ENCODE assay signal across 16 cellular contexts in the genomic region with DNA sequence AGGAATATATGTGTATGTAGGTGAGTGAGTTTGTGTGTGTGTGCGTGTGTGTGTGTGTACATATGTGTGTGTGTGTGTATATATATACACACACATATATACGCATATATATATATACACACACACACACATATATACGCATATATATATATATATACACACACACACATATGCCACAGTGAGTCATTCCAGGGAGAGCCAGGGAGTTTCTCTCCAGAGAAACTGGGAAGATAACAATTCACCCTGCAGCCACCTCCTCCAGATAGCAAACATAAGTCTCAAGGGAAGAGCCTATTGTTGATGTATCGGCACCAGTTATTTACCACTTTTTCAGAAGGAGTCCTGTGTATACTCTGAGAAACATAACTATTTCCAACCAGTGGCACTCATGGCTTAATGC.
DNase-seq lines count a peak whose midpoint lies in the region; ATAC-seq and TF ChIP-seq lines count a peak whose summit lies in the region.
"Had no signal": no experiment of that assay in that cellular context is flagged by ENCODE, and none has a peak within 500 bp of the region (broad histone marks: within the 10 kb centered on the region; RNA-seq: fewer than 3 reads in every experiment).

No MANE protein-coding gene starts in this region.

- H3K36me3 Mint-ChIP-seq in MCF 10A (ENCODE audit: insufficient read depth, unreplicated experiment), result no peaks in the 10 kb centered on the region
- no peaks in the 10 kb centered on the region for H3K36me3 Mint-ChIP-seq in activated CD4-positive, alpha-beta T cell treated with anti-CD3 and anti-CD28 coated beads, Interleukin-2, amount 10 ng/mL, durations not matched to agents 24 days and 14 days (ENCODE audit: low read depth)
- H3K36me3 Mint-ChIP-seq: CD14-positive monocyte; CD8-positive, alpha-beta T cell had no signal

- no peaks in the 10 kb centered on the region for H3K27me3 Mint-ChIP-seq in MCF 10A (ENCODE audit: insufficient read depth, unreplicated experiment)
- peaks cover 13% of the 10 kb centered on the region for H3K27me3 Mint-ChIP-seq in activated CD4-positive, alpha-beta T cell treated with anti-CD3 and anti-CD28 coated beads, Interleukin-2, amount 10 ng/mL, durations not matched to agents 24 days and 14 days

- 95% methylated on average over 2 of the region's 4 CpGs for WGBS in mammary epithelial cell (ENCODE audit: low coverage, missing lambda C conversion rate)

- no peak overlapping the region for H3K9ac ChIP-seq in mammary epithelial cell (ENCODE audit: insufficient read depth, low read length)

- H4K20me1 ChIP-seq in mammary epithelial cell (ENCODE audit: insufficient read depth, low read length), result no peaks in the 10 kb centered on the region

- H3K9me3 Mint-ChIP-seq in MCF 10A (ENCODE audit: unreplicated experiment), result no peaks in the 10 kb centered on the region
- H3K9me3 Mint-ChIP-seq in activated CD4-positive, alpha-beta T cell treated with anti-CD3 and anti-CD28 coated beads, Interleukin-2, amount 10 ng/mL, durations not matched to agents 24 days and 14 days, result no peaks in the 10 kb centered on the region
- H3K9me3 Mint-ChIP-seq: CD14-positive monocyte; CD8-positive, alpha-beta T cell had no signal

- peak; percentile 42 for DNase-seq in MCF 10A (ENCODE audit: unreplicated experiment)
- DNase-seq in mammary epithelial cell, result no peak
- peak; percentile 59 for DNase-seq in brain microvascular endothelial cell
- DNase-seq in fibroblast of the aortic adventitia (ENCODE audit: low read depth), result peak; percentile 13
- peak; percentile 10 for DNase-seq in occipital lobe (lab: John Stamatoyannopoulos, UW)
- no peak for DNase-seq in activated CD4-positive, alpha-beta T cell treated with anti-CD3 and anti-CD28 coated beads, Interleukin-2, amount 10 ng/mL, durations not matched to agents 24 days and 14 days
- DNase-seq: CD8-positive, alpha-beta T cell; COR-L47; DND-41; GF-D8; GOT3; H9 had no signal

- BruUV-seq in MCF 10A (replicated peaks; lab: Mats Ljungman, UMichigan) (no TSS peak), mammary epithelial cell (replicated peaks; lab: Mats Ljungman, UMichigan) (no TSS peak)

- H2AFZ ChIP-seq in mammary epithelial cell (ENCODE audit: low read depth, low read length), result no peak overlapping the region

- no peak overlapping the region for H3K27ac Mint-ChIP-seq in MCF 10A (ENCODE audit: low read depth, unreplicated experiment)
- no peak overlapping the region for H3K27ac Mint-ChIP-seq in activated CD4-positive, alpha-beta T cell treated with anti-CD3 and anti-CD28 coated beads, Interleukin-2, amount 10 ng/mL, durations not matched to agents 24 days and 14 days
- H3K27ac Mint-ChIP-seq: CD14-positive monocyte; CD8-positive, alpha-beta T cell; H9 had no signal

- in situ Hi-C loops in mammary epithelial cell (cut with MboI; ENCODE audit: low sequenced_read_pairs in 2 of 2), result no loop called here
- in situ Hi-C loops in brain microvascular endothelial cell (cut with HindIII; ENCODE audit: low pct_ligation_motif_present, low sequenced_read_pairs), result no loop called here

- H3K4me1 ChIP-seq in mammary epithelial cell (ENCODE audit: insufficient read depth, low read length), result peaks cover 5% of the 10 kb centered on the region

- H3K4me1 Mint-ChIP-seq in MCF 10A (ENCODE audit: insufficient read depth, unreplicated experiment), result peaks cover 10% of the 10 kb centered on the region
- H3K4me1 Mint-ChIP-seq in activated CD4-positive, alpha-beta T cell treated with anti-CD3 and anti-CD28 coated beads, Interleukin-2, amount 10 ng/mL, durations not matched to agents 24 days and 14 days, result no peaks in the 10 kb centered on the region
- H3K4me1 Mint-ChIP-seq: CD14-positive monocyte had no signal

- POLR2A ChIA-PET in MCF 10A (lab: Yijun Ruan, JAX), result interaction anchor here (0.6 to 1.9 kb wide), 3 partner anchors 17 to 312 kb away, joined by 4 to 8 read pairs (median 4); no protein-coding TSS in a partner anchor

- H3K27me3 ChIP-seq in mammary epithelial cell (ENCODE audit: insufficient read depth, low read length), result no peaks in the 10 kb centered on the region
- H3K27me3 ChIP-seq in brain microvascular endothelial cell (replicated peaks), result no peaks in the 10 kb centered on the region

- H3K36me3 ChIP-seq in mammary epithelial cell (ENCODE audit: insufficient read depth, low read length) (no peaks in the 10 kb centered on the region), brain microvascular endothelial cell (replicated peaks) (no peaks in the 10 kb centered on the region)

- ATAC-seq in HG03095 (IDR thresholded peaks at IDR 0.05; ENCODE audit: unreplicated experiment) (no peak), HG02973 (IDR thresholded peaks at IDR 0.05; ENCODE audit: unreplicated experiment) (no peak)
- ATAC-seq: CD8-positive, alpha-beta T cell had no signal

- H3K4me2 ChIP-seq in mammary epithelial cell (ENCODE audit: insufficient read depth, low read depth, low read length), result no peak overlapping the region

- dilution Hi-C loops in mammary epithelial cell (cut with HindIII; ENCODE audit: low sequenced_read_pairs), result no loop called here

- no peak overlapping the region for H3K4me3 ChIP-seq in mammary epithelial cell (replicated peaks in 1 of 3; ENCODE audit: insufficient read depth in 1 of 3, low read depth in 2 of 3, low read length in 3 of 3)
- H3K4me3 ChIP-seq in brain microvascular endothelial cell (ENCODE audit: low read depth, low read length), result no peak overlapping the region
- H3K4me3 ChIP-seq in fibroblast of the aortic adventitia (ENCODE audit: low read depth, low read length), result no peak overlapping the region

- TF ChIP-seq CTCF in MCF 10A (IDR thresholded peaks at IDR 0.05; ENCODE audit: unreplicated experiment) (no peak), mammary epithelial cell (conservative IDR thresholded peaks at IDR 0.05 in 1 of 2, IDR thresholded peaks at IDR 0.05 in 1 of 2; ENCODE audit: extremely low read depth in 1 of 2, insufficient read depth in 1 of 2, low read depth in 1 of 2, low read length in 2 of 2) (no peak), brain microvascular endothelial cell (IDR thresholded peaks at IDR 0.05; ENCODE audit: low read depth, low read length, missing control alignments) (no peak), fibroblast of the aortic adventitia (IDR thresholded peaks at IDR 0.05; ENCODE audit: insufficient read depth, low read length) (no peak)

- intact Hi-C loops in MCF 10A (cut with micrococcal nuclease), result no loop called here
- intact Hi-C loops in mammary epithelial cell (cut with micrococcal nuclease), result no loop called here
- intact Hi-C loops in activated CD4-positive, alpha-beta T cell treated with anti-CD3 and anti-CD28 coated beads, Interleukin-2, amount 10 ng/mL, durations not matched to agents 24 days and 14 days (cut with micrococcal nuclease), result no loop called here

- H3K9me3 ChIP-seq in mammary epithelial cell (replicated peaks; ENCODE audit: insufficient read depth, low read length), result no peaks in the 10 kb centered on the region

- CTCF ChIA-PET in MCF 10A (lab: Yijun Ruan, JAX) (interaction anchor here (1.5 kb wide), 1 partner anchor 21 kb away, joined by 5 read pairs; no protein-coding TSS in a partner anchor), mammary epithelial cell (lab: Charles Lee; ENCODE audit: low non-redundant PET) (interaction anchor here (0.6 kb wide), 1 partner anchor 213 kb away, joined by 5 read pairs; no protein-coding TSS in a partner anchor)

- H3K27ac ChIP-seq in mammary epithelial cell (ENCODE audit: insufficient read depth, low read depth, low read length) (no peak overlapping the region), brain microvascular endothelial cell (no peak overlapping the region)
- H3K27ac ChIP-seq: 22Rv1 had no signal

- no peaks in the 10 kb centered on the region for H3K79me2 ChIP-seq in mammary epithelial cell (ENCODE audit: insufficient read depth, low read length)

- no peak overlapping the region for H3K4me3 Mint-ChIP-seq in MCF 10A (ENCODE audit: unreplicated experiment)
- no peak overlapping the region for H3K4me3 Mint-ChIP-seq in activated CD4-positive, alpha-beta T cell treated with anti-CD3 and anti-CD28 coated beads, Interleukin-2, amount 10 ng/mL, durations not matched to agents 24 days and 14 days
- H3K4me3 Mint-ChIP-seq: CD14-positive monocyte; CD8-positive, alpha-beta T cell; H9 had no signal

Comparison
In these comparisons a context has a peak if more than half of its experiments do, and no peak if none do; other contexts are left out.
1. DNase-seq: peak in MCF 10A (single experiment), brain microvascular endothelial cell (single experiment), fibroblast of the aortic adventitia (single experiment) and occipital lobe (single experiment); none in mammary epithelial cell (single experiment) and activated CD4-positive, alpha-beta T cell treated with anti-CD3 and anti-CD28 coated beads, Interleukin-2, amount 10 ng/mL, durations not matched to agents 24 days and 14 days (single experiment).